ENCODE assay signal across 8 cellular contexts in genomic region chr1:92481598-92482403, GRCh38. TPM values are rescaled to one million over a fixed set of nuclear protein-coding genes. Genes with fewer than 3 reads are reported as not detected.
DNase-seq lines count a peak whose midpoint lies in the region; TF ChIP-seq lines count a peak whose summit lies in the region.

No MANE protein-coding gene starts in this region.

- intact Hi-C loops in posterior vena cava (cut with DNase I), result no loop called here

- POLR2A ChIA-PET in GM10248 (lab: Yijun Ruan, JAX), result interaction anchor here (0.7 kb wide), 1 partner anchor 7 kb away, joined by 3 read pairs; no protein-coding TSS in a partner anchor

- H3K4me1 ChIP-seq in OCI-LY3 (ENCODE audit: low read length) (peaks cover 10% of the 10 kb centered on the region), rectal smooth muscle tissue (ENCODE audit: control insufficient read depth, insufficient read depth, low read length) (peaks cover 11% of the 10 kb centered on the region)

- H3K27ac ChIP-seq in OCI-LY3 (ENCODE audit: low read length) (no peak overlapping the region), rectal smooth muscle tissue (ENCODE audit: low read depth, low read length) (no peak overlapping the region)

- peak overlapping the region; percentile 87; the same call in 1 of the 2 replicates for H3K4me2 ChIP-seq in OCI-LY3 (ENCODE audit: low read length)

- H2AFZ ChIP-seq in OCI-LY3 (ENCODE audit: low read depth, low read length), result no peak overlapping the region

- no peaks in the 10 kb centered on the region for H3K79me2 ChIP-seq in OCI-LY3 (ENCODE audit: low read length)

- H3K9me3 ChIP-seq in OCI-LY3 (ENCODE audit: insufficient read depth, low read length), result no peaks in the 10 kb centered on the region

- H3K36me3 ChIP-seq in OCI-LY3 (replicated peaks; ENCODE audit: low read depth, low read length) (no peaks in the 10 kb centered on the region), rectal smooth muscle tissue (ENCODE audit: control insufficient read depth, insufficient read depth, low read length) (no peaks in the 10 kb centered on the region)

- CTCF ChIA-PET in GM10248 (lab: Yijun Ruan, JAX), result interaction anchor here (1.3 to 5.5 kb wide), 4 partner anchors 8 to 171 kb away, joined by 4 to 40 read pairs (median 4); no protein-coding TSS in a partner anchor

- TF ChIP-seq CTCF in GM10248 (IDR thresholded peaks at IDR 0.05; ENCODE audit: control extremely low read depth, extremely low read depth, low read depth, missing control alignments) (no peak), OCI-LY3 (IDR thresholded peaks at IDR 0.05; ENCODE audit: low read depth, low read length) (no peak), fibroblast of villous mesenchyme (IDR thresholded peaks at IDR 0.05; ENCODE audit: insufficient read depth, low read depth, low read length) (no peak)

- DNase-seq in GM10248 (ENCODE audit: extremely low spot score) (peak; percentile 41), fibroblast of villous mesenchyme (ENCODE audit: low read depth) (peak; percentile 22), posterior vena cava (ENCODE audit: low spot score) (no peak), cortex of kidney (lab: John Stamatoyannopoulos, UW) (no peak), occipital lobe (lab: John Stamatoyannopoulos, UW) (no peak), NOMO-1 treated with DMSO at 0.1 percent for 48 hours (lab: John Stamatoyannopoulos, UW; ENCODE audit: unreplicated experiment) (no peak)

- no peaks in the 10 kb centered on the region for H4K20me1 ChIP-seq in OCI-LY3 (ENCODE audit: insufficient read depth, low read length)

- no peak overlapping the region for H3K4me3 ChIP-seq in OCI-LY3 (ENCODE audit: low read length)
- H3K4me3 ChIP-seq in fibroblast of villous mesenchyme (ENCODE audit: low read depth, low read length), result peak overlapping the region; percentile 34
- peak overlapping the region; percentile 60 for H3K4me3 ChIP-seq in rectal smooth muscle tissue (ENCODE audit: low read length)

- H3K9ac ChIP-seq in OCI-LY3 (ENCODE audit: low read length), result no peak overlapping the region
- H3K9ac ChIP-seq in rectal smooth muscle tissue (ENCODE audit: low read length), result no peak overlapping the region

- H3K27me3 ChIP-seq in OCI-LY3 (ENCODE audit: low read depth, low read length), result peaks cover 7% of the 10 kb centered on the region
- H3K27me3 ChIP-seq in rectal smooth muscle tissue (ENCODE audit: control insufficient read depth, insufficient read depth, low read length), result peaks cover 49% of the 10 kb centered on the region

RNA-seq across cellular contexts. Expression of gene GFI1, which starts 4.9 kb away (rescaled TPM):
- under 0.01 TPM in 2 replicates for total RNA-seq in fibroblast of villous mesenchyme
- total RNA-seq in posterior vena cava, result 1 to 10 TPM in 1 of 2 donors, under 1 TPM in 1; 0.76 to 1.1 TPM
- total RNA-seq in occipital lobe, result not detected

Comparison
In these comparisons a context has a peak if more than half of its experiments do, and no peak if none do; other contexts are left out.
1. DNase-seq: peak in GM10248 (single experiment) and fibroblast of villous mesenchyme (single experiment); none in posterior vena cava (single experiment), cortex of kidney (single experiment), occipital lobe (single experiment) and NOMO-1 treated with DMSO at 0.1 percent for 48 hours (single experiment).